In the genomic region with DNA sequence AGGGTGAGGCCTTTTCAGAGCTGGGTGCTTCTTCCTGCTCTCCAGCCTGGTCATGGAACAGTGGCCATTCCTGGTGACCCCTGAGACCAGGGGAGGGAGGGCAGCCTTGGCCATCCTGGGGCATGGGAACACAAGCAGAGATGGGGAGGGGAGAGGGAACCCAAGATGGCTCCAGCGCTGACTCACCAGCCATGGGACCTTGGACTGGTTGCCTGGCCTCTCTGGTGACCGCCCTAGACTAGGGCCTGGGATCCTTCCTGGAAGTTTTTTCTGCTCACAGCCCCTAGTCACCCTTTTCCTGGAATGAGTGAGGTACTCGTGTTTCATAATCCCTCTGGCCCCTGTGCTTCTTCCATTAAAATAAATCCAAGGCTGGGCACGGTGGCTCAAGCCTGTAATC, we compare ENCODE assay signal across 1 cellular context.
TF ChIP-seq lines count a peak whose summit lies in the region.

No MANE protein-coding gene starts in this region.

TF ChIP-seq in IMR-90, 13 proteins besides CTCF, POLR2A, EP300 and RAD21:
- TF ChIP-seq MXI1 (IDR thresholded peaks at IDR 0.05; ENCODE audit: borderline replicate concordance, low read depth, low read length) (no peak), CEBPB (IDR thresholded peaks at IDR 0.05; ENCODE audit: low read depth, low read length) (no peak), SMC3 (IDR thresholded peaks at IDR 0.05; ENCODE audit: low read depth, low read length) (no peak), MAZ (IDR thresholded peaks at IDR 0.05; ENCODE audit: borderline replicate concordance, low read depth, low read length) (no peak), NFE2L2 (IDR thresholded peaks at IDR 0.05; ENCODE audit: low read depth, low read length) (no peak), BHLHE40 (IDR thresholded peaks at IDR 0.05; ENCODE audit: low read depth, low read length) (no peak), RFX5 (IDR thresholded peaks at IDR 0.05; ENCODE audit: low read depth, low read length) (no peak), FOS (IDR thresholded peaks at IDR 0.05; ENCODE audit: low read depth, low read length) (no peak), MAFK (IDR thresholded peaks at IDR 0.05; ENCODE audit: low read depth, low read length) (no peak), CHD1 (IDR thresholded peaks at IDR 0.05; ENCODE audit: low read depth, low read length) (no peak), RCOR1 (IDR thresholded peaks at IDR 0.05; ENCODE audit: insufficient replicate concordance, low read length) (no peak)
- TF ChIP-seq, protein P1, sequence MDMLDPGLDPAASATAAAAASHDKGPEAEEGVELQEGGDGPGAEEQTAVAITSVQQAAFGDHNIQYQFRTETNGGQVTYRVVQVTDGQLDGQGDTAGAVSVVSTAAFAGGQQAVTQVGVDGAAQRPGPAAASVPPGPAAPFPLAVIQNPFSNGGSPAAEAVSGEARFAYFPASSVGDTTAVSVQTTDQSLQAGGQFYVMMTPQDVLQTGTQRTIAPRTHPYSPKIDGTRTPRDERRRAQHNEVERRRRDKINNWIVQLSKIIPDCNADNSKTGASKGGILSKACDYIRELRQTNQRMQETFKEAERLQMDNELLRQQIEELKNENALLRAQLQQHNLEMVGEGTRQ (IDR thresholded peaks at IDR 0.05; ENCODE audit: low read depth, low read length): no peak
- TF ChIP-seq, protein P2, sequence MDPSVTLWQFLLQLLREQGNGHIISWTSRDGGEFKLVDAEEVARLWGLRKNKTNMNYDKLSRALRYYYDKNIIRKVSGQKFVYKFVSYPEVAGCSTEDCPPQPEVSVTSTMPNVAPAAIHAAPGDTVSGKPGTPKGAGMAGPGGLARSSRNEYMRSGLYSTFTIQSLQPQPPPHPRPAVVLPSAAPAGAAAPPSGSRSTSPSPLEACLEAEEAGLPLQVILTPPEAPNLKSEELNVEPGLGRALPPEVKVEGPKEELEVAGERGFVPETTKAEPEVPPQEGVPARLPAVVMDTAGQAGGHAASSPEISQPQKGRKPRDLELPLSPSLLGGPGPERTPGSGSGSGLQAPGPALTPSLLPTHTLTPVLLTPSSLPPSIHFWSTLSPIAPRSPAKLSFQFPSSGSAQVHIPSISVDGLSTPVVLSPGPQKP (IDR thresholded peaks at IDR 0.05; ENCODE audit: borderline replicate concordance, low read depth, low read length): no peak
